ENCODE assay signal across 22 cellular contexts in genomic region chr2:174094542-174094941, GRCh38.
"Had no signal": no experiment of that assay in that cellular context is flagged by ENCODE, and none has a peak within 500 bp of the region (broad histone marks: within the 10 kb centered on the region; RNA-seq: fewer than 3 reads in every experiment).

No MANE protein-coding gene starts in this region.

- H3K27ac ChIP-seq: SJSA1, SK-N-MC had no signal

- H3K36me3 ChIP-seq: SJSA1 had no signal

- FAIRE-seq: RCC 7860 had no signal

- H3K27ac Mint-ChIP-seq: IgD-negative memory B cell had no signal

- H3K27me3 Mint-ChIP-seq: IgD-negative memory B cell had no signal

- H3K27me3 ChIP-seq: SJSA1 had no signal

- DNase-seq: KBM-7, MV-4-11, NCI-H1048, NCI-H1105 treated with DMSO at 0.1 percent for 48 hours, NCI-H1417 treated with DMSO at 0.1 percent for 48 hours, NCI-H146, NCI-H1694 treated with DMSO at 0.1 percent for 48 hours, NCI-H1930, NCI-H2081 treated with DMSO at 0.1 percent for 48 hours, NCI-H2171, NCI-H226, NCI-H446, NCI-H510A, NCI-H524 treated with DMSO at 0.1 percent for 48 hours, NCI-H69, NCI-H774, RPMI8226, SHP77 had no signal

- H3K4me3 ChIP-seq: SJSA1, SK-N-MC had no signal

- H3K4me1 ChIP-seq: SJSA1 had no signal

- H3K4me3 Mint-ChIP-seq: IgD-negative memory B cell had no signal

- H3K9me3 ChIP-seq: SJSA1 had no signal
